Comparison of ENCODE assay signal across 1 cellular context in genomic region chr4:98995183-98996055, GRCh38.
TF ChIP-seq lines count a peak whose summit lies in the region.

METAP1 (plus strand) TSS chr4:98995721; CDS start chr4:98995754, 33 bp downstream.

TF ChIP-seq in K562, 482 proteins besides CTCF, POLR2A, EP300 and RAD21 (continued from another document and continues in another):
- TF ChIP-seq ZNF24 (IDR thresholded peaks at IDR 0.05) (0 out of 2 replicates have a peak, but pooled peaks have one; percentile 66), HNRNPK (IDR thresholded peaks at IDR 0.05; ENCODE audit: low read depth, low read length, poor library complexity, severe bottlenecking) (peak; percentile 28), PPARD (CRISPR knock-in tag; IDR thresholded peaks at IDR 0.05) (no peak), ZFP36 (IDR thresholded peaks at IDR 0.05; ENCODE audit: low read depth, low read length, partially characterized antibody) (peak; percentile 22), SMARCC2 (IDR thresholded peaks at IDR 0.05; ENCODE audit: low read depth) (0 out of 2 replicates have a peak, but pooled peaks have one; percentile 9), SMARCB1 (IDR thresholded peaks at IDR 0.05; ENCODE audit: insufficient read length, low read depth) (no peak), GATAD2B (IDR thresholded peaks at IDR 0.05; ENCODE audit: borderline replicate concordance) (peak; percentile 44; the same call in 1 of the 2 replicates), GABPA (tag; conservative IDR thresholded peaks at IDR 0.05; ENCODE audit: low read depth) (no peak; the same call in 1 of the 2 replicates), SP1 (CRISPR knock-in tag; IDR thresholded peaks at IDR 0.05) (peak; percentile 85), RBBP5 (IDR thresholded peaks at IDR 0.05; ENCODE audit: borderline replicate concordance, insufficient read depth, low read length, poor library complexity, severe bottlenecking) (peak; percentile 88), EGR1 (conservative IDR thresholded peaks at IDR 0.05) (peak; percentile 67), ETV6 (IDR thresholded peaks at IDR 0.05; ENCODE audit: borderline replicate concordance in 1 of 2, low read depth in 2 of 2, low read length in 1 of 2) (no peak), ETV6 (CRISPR knock-in tag; IDR thresholded peaks at IDR 0.05; ENCODE audit: borderline replicate concordance) (no peak), KLF6 (CRISPR knock-in tag; IDR thresholded peaks at IDR 0.05; ENCODE audit: borderline replicate concordance) (no peak), ZNF592 (IDR thresholded peaks at IDR 0.05) (peak; percentile 36; the same call in 1 of the 2 replicates), ARID3A (IDR thresholded peaks at IDR 0.05; ENCODE audit: borderline replicate concordance, low read depth, low read length) (0 out of 2 replicates have a peak, but pooled peaks have one; percentile 3), NCOR1 (IDR thresholded peaks at IDR 0.05) (peak; percentile 44; the same call in 1 of the 2 replicates), STAT5A (IDR thresholded peaks at IDR 0.05; ENCODE audit: borderline replicate concordance, low read length) (no peak), BCOR (IDR thresholded peaks at IDR 0.05) (peak; percentile 39; the same call in 1 of the 2 replicates), FOXJ2 (tag; IDR thresholded peaks at IDR 0.05) (no peak), KDM5B (IDR thresholded peaks at IDR 0.05; ENCODE audit: insufficient replicate concordance, low read depth, low read length) (peak; percentile 80), HMG20A (CRISPR knock-in tag; conservative IDR thresholded peaks at IDR 0.05) (no peak), PTBP1 (IDR thresholded peaks at IDR 0.05; ENCODE audit: low read depth, low read length) (no peak), TRIM28 (IDR thresholded peaks at IDR 0.05) (peak; percentile 36; the same call in 1 of the 2 replicates), CHD1 (IDR thresholded peaks at IDR 0.05; ENCODE audit: low read length) (no peak), DPF2 (IDR thresholded peaks at IDR 0.05) (peak; percentile 1; the same call in 1 of the 2 replicates), MXI1 (IDR thresholded peaks at IDR 0.05; ENCODE audit: low read depth, low read length) (0 out of 2 replicates have a peak, but pooled peaks have one; percentile 10), XRCC3 (IDR thresholded peaks at IDR 0.05) (no peak), ZNF212 (CRISPR knock-in tag; IDR thresholded peaks at IDR 0.05) (no peak), U2AF2 (optimal IDR thresholded peaks at IDR 0.05; ENCODE audit: low read depth, low read length) (no peak), TRIM24 (IDR thresholded peaks at IDR 0.05) (peak; percentile 7 to 14; a peak in 1 of 4 replicates), NR2C2 (CRISPR knock-in tag; IDR thresholded peaks at IDR 0.05) (peak; percentile 56; the same call in 1 of the 2 replicates), NR2C2 (tag; IDR thresholded peaks at IDR 0.05) (no peak), ATF1 (CRISPR knock-in tag; IDR thresholded peaks at IDR 0.05) (no peak), ATF1 (tag; IDR thresholded peaks at IDR 0.05) (peak; percentile 83), FUS (optimal IDR thresholded peaks at IDR 0.05; ENCODE audit: low read depth, low read length) (no peak), ZKSCAN1 (IDR thresholded peaks at IDR 0.05; ENCODE audit: low read depth, low read length) (peak; percentile 71), HDAC6 (IDR thresholded peaks at IDR 0.05; ENCODE audit: low read depth, low read length) (no peak), CREB3L1 (IDR thresholded peaks at IDR 0.05; ENCODE audit: borderline replicate concordance, low read depth) (no peak; the same call in 1 of the 2 replicates), SRSF9 (IDR thresholded peaks at IDR 0.05; ENCODE audit: borderline replicate concordance, low read depth, low read length) (no peak), SOX6 (IDR thresholded peaks at IDR 0.05) (peak; percentile 56; the same call in 1 of the 2 replicates), EHMT2 (IDR thresholded peaks at IDR 0.05) (no peak), MLLT1 (IDR thresholded peaks at IDR 0.05) (0 out of 4 replicates have a peak, but pooled peaks have one; percentile 27 to 60), HNRNPUL1 (IDR thresholded peaks at IDR 0.05; ENCODE audit: low read length) (no peak)
- TF ChIP-seq, protein P1, sequence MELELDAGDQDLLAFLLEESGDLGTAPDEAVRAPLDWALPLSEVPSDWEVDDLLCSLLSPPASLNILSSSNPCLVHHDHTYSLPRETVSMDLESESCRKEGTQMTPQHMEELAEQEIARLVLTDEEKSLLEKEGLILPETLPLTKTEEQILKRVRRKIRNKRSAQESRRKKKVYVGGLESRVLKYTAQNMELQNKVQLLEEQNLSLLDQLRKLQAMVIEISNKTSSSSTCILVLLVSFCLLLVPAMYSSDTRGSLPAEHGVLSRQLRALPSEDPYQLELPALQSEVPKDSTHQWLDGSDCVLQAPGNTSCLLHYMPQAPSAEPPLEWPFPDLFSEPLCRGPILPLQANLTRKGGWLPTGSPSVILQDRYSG (tag; conservative IDR thresholded peaks at IDR 0.05; ENCODE audit: low read depth): no peak
- TF ChIP-seq, protein P2, sequence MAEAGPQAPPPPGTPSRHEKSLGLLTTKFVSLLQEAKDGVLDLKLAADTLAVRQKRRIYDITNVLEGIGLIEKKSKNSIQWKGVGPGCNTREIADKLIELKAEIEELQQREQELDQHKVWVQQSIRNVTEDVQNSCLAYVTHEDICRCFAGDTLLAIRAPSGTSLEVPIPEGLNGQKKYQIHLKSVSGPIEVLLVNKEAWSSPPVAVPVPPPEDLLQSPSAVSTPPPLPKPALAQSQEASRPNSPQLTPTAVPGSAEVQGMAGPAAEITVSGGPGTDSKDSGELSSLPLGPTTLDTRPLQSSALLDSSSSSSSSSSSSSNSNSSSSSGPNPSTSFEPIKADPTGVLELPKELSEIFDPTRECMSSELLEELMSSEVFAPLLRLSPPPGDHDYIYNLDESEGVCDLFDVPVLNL (CRISPR knock-in tag; IDR thresholded peaks at IDR 0.05; ENCODE audit: low read depth): peak; percentile 77
- TF ChIP-seq, protein P3, sequence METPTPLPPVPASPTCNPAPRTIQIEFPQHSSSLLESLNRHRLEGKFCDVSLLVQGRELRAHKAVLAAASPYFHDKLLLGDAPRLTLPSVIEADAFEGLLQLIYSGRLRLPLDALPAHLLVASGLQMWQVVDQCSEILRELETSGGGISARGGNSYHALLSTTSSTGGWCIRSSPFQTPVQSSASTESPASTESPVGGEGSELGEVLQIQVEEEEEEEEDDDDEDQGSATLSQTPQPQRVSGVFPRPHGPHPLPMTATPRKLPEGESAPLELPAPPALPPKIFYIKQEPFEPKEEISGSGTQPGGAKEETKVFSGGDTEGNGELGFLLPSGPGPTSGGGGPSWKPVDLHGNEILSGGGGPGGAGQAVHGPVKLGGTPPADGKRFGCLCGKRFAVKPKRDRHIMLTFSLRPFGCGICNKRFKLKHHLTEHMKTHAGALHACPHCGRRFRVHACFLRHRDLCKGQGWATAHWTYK (CRISPR knock-in tag; IDR thresholded peaks at IDR 0.05): 0 out of 2 replicates have a peak, but pooled peaks have one; percentile 24
- TF ChIP-seq, protein P4, sequence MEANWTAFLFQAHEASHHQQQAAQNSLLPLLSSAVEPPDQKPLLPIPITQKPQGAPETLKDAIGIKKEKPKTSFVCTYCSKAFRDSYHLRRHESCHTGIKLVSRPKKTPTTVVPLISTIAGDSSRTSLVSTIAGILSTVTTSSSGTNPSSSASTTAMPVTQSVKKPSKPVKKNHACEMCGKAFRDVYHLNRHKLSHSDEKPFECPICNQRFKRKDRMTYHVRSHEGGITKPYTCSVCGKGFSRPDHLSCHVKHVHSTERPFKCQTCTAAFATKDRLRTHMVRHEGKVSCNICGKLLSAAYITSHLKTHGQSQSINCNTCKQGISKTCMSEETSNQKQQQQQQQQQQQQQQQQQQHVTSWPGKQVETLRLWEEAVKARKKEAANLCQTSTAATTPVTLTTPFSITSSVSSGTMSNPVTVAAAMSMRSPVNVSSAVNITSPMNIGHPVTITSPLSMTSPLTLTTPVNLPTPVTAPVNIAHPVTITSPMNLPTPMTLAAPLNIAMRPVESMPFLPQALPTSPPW (CRISPR knock-in tag; IDR thresholded peaks at IDR 0.05): peak; percentile 96
- TF ChIP-seq, protein P5, sequence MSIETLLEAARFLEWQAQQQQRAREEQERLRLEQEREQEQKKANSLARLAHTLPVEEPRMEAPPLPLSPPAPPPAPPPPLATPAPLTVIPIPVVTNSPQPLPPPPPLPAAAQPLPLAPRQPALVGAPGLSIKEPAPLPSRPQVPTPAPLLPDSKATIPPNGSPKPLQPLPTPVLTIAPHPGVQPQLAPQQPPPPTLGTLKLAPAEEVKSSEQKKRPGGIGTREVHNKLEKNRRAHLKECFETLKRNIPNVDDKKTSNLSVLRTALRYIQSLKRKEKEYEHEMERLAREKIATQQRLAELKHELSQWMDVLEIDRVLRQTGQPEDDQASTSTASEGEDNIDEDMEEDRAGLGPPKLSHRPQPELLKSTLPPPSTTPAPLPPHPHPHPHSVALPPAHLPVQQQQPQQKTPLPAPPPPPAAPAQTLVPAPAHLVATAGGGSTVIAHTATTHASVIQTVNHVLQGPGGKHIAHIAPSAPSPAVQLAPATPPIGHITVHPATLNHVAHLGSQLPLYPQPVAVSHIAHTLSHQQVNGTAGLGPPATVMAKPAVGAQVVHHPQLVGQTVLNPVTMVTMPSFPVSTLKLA (conservative IDR thresholded peaks at IDR 0.05): peak; percentile 65 to 84
- TF ChIP-seq, protein P6, sequence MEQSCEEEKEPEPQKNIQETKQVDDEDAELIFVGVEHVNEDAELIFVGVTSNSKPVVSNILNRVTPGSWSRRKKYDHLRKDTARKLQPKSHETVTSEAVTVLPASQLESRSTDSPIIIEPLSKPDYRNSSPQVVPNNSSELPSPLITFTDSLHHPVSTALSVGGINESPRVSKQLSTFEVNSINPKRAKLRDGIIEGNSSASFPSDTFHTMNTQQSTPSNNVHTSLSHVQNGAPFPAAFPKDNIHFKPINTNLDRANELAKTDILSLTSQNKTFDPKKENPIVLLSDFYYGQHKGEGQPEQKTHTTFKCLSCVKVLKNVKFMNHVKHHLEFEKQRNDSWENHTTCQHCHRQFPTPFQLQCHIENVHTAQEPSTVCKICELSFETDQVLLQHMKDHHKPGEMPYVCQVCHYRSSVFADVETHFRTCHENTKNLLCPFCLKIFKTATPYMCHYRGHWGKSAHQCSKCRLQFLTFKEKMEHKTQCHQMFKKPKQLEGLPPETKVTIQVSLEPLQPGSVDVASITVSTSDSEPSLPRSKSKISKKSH (CRISPR knock-in tag; IDR thresholded peaks at IDR 0.05): no peak
